In the genomic region with DNA sequence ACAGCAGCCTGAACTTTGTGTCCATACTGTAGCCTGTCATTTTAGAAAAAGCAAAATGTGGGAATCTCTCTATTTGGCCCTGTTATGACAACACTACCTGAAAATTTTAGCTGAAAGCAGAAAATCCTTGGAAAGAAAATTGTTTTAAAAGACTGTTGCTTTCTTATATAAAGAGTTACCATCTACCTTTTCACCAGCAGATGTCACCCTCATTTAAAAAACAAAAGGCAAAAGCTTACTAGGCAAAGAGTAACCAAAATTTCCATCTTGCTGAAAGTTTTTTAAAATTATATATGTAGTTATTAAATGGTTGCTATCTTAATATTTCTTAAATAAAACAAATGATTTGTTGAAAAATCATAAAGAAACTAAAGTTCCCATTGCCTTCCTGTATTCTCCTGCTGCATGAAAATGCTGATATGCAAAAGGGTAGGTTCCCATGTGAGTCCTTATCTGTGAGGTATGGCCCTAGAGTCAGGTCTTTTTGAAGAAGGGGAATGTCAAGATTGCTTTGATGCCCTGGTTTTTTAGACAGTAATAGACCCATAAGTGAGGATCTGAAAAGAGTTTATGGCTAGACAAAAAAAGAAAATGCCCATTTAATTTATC, we compare ENCODE assay signal across 8 cellular contexts.
DNase-seq lines count a peak whose midpoint lies in the region; ATAC-seq, FAIRE-seq and TF ChIP-seq lines count a peak whose summit lies in the region.

No MANE protein-coding gene starts in this region.

- H4K20me1 ChIP-seq in HepG2 (ENCODE audit: insufficient read depth, low read length) = no peaks in the 10 kb centered on the region

- TF ChIP-seq EP300 in HepG2 (IDR thresholded peaks at IDR 0.05; ENCODE audit: low read depth in 2 of 2, low read length in 2 of 2) (no peak), HepG2 (CRISPR knock-in tag; IDR thresholded peaks at IDR 0.05; ENCODE audit: borderline replicate concordance) (no peak)

- no peaks in the 10 kb centered on the region for H3K9me3 ChIP-seq in ascending aorta
- no peaks in the 10 kb centered on the region for H3K9me3 ChIP-seq in HepG2 (ENCODE audit: low read length)

- no peak overlapping the region for H3K4me2 ChIP-seq in HepG2 (ENCODE audit: low read depth, low read length)

- in situ Hi-C loops in HepG2 (cut with HindIII; ENCODE audit: extremely low pct_ligation_motif_present, low pct_unique_long_range_greater_than_20kb) = no loop called here

- CTCF ChIA-PET in HepG2 (lab: Yijun Ruan, JAX; ENCODE audit: low intra/inter-chr PET ratio, low total read pairs) = interaction anchor here (1.3 kb wide), 1 partner anchor 231 kb away, joined by 3 read pairs; no protein-coding TSS in a partner anchor

- peak overlapping the region in 1 of 2 donors; percentile 34 for H3K27ac ChIP-seq in ascending aorta
- H3K27ac ChIP-seq in HepG2 (ENCODE audit: extremely low read length, insufficient read depth, low read length) = no peak overlapping the region

- H2AFZ ChIP-seq in HepG2 (ENCODE audit: low read length) = no peak overlapping the region

- DNase-seq in SIG-M5 treated with dmso at 0.1 percent for 504 hours (lab: John Stamatoyannopoulos, UW; ENCODE audit: unreplicated experiment) (peak; percentile 41), SIG-M5 (lab: John Stamatoyannopoulos, UW) (no peak), NB4 (ENCODE audit: low read depth) (peak; percentile 48), ascending aorta (ENCODE audit: low spot score in 2 of 2) (no peak), HepG2 (ENCODE audit: low spot score) (peak; percentile 53), T1000 (lab: John Stamatoyannopoulos, UW) (no peak), posterior vena cava (ENCODE audit: low spot score) (no peak)

- ATAC-seq in HepG2 (no peak), GM18868 (IDR thresholded peaks at IDR 0.05; ENCODE audit: unreplicated experiment) (no peak)

- TF ChIP-seq RAD21 in HepG2 (CRISPR knock-in tag; IDR thresholded peaks at IDR 0.05) = no peak

- intact Hi-C loops in ascending aorta (cut with DNase I) = no loop called here
- intact Hi-C loops in HepG2 (cut with micrococcal nuclease; ENCODE audit: unreplicated experiment) = loop anchor here (10.0 kb wide), 1 partner anchor 475 kb away; no protein-coding TSS in a partner anchor
- intact Hi-C loops in posterior vena cava (cut with DNase I) = loop anchor here in 1 of 2 donors (5.0 kb wide), 1 partner anchor 477 kb away; no protein-coding TSS in a partner anchor

- H3K4me1 ChIP-seq in ascending aorta (peaks cover 0 to 2% of the 10 kb centered on the region in 2 donors), HepG2 (ENCODE audit: insufficient read depth, low read length) (no peaks in the 10 kb centered on the region)

- peak; percentile 59 for FAIRE-seq in HepG2 (lab: Jason Lieb, UNC)

- H3K9ac ChIP-seq in HepG2 (ENCODE audit: insufficient read depth, low read depth, low read length) = no peak overlapping the region

- TF ChIP-seq CTCF in NB4 (IDR thresholded peaks at IDR 0.05; ENCODE audit: low read depth, low read length) = peak; percentile 16
- TF ChIP-seq CTCF in ascending aorta (IDR thresholded peaks at IDR 0.05) = peak; percentile 55 to 64 (median 61)
- TF ChIP-seq CTCF in HepG2 (CRISPR knock-in tag; IDR thresholded peaks at IDR 0.05) = peak; percentile 50

- no TSS peak for BruUV-seq in HepG2 (replicated peaks; lab: Mats Ljungman, UMichigan)

- no peaks in the 10 kb centered on the region for H3K36me3 ChIP-seq in ascending aorta
- 0 out of 5 replicates have a peak, but pooled peaks cover 0 to 1% of the 10 kb centered on the region in 2 experiments for H3K36me3 ChIP-seq in HepG2 (replicated peaks in 1 of 2; ENCODE audit: control insufficient read depth in 1 of 2, insufficient read depth in 2 of 2, low read length in 2 of 2)

- POLR2A ChIA-PET in HepG2 (lab: Yijun Ruan, JAX) = no interaction called here

- no peaks in the 10 kb centered on the region for H3K79me2 ChIP-seq in HepG2 (ENCODE audit: insufficient read depth, low read length)

- no peaks in the 10 kb centered on the region for H3K27me3 ChIP-seq in ascending aorta
- H3K27me3 ChIP-seq in HepG2 (ENCODE audit: control insufficient read depth in 1 of 2, insufficient read depth in 2 of 2, low read length in 2 of 2) = no peaks in the 10 kb centered on the region

- H3K4me3 ChIP-seq in NB4 (ENCODE audit: low read depth, low read length) (no peak overlapping the region), ascending aorta (no peak overlapping the region), HepG2 (replicated peaks in 1 of 3; ENCODE audit: insufficient read depth in 1 of 3, low read depth in 2 of 3, low read length in 3 of 3) (no peak overlapping the region)

- TF ChIP-seq POLR2A in NB4 (IDR thresholded peaks at IDR 0.05; ENCODE audit: extremely low read depth, insufficient read length) = no peak
- no peak for TF ChIP-seq POLR2A in HepG2 (IDR thresholded peaks at IDR 0.05; ENCODE audit: insufficient read depth in 1 of 2, low read depth in 2 of 2, low read length in 2 of 2)

TF ChIP-seq in HepG2, 621 proteins besides CTCF, POLR2A, EP300 and RAD21:
- TF ChIP-seq ZNF782 (CRISPR knock-in tag; IDR thresholded peaks at IDR 0.05; ENCODE audit: borderline replicate concordance) (no peak), ZNF496 (CRISPR knock-in tag; IDR thresholded peaks at IDR 0.05; ENCODE audit: insufficient replicate concordance) (no peak), GLMP (CRISPR knock-in tag; IDR thresholded peaks at IDR 0.05; ENCODE audit: borderline replicate concordance) (no peak), ZNF816 (CRISPR knock-in tag; IDR thresholded peaks at IDR 0.05; ENCODE audit: borderline replicate concordance) (no peak), PPARG (CRISPR knock-in tag; conservative IDR thresholded peaks at IDR 0.05) (peak; percentile 66; the same call in 1 of the 2 replicates), FOXO1 (CRISPR knock-in tag; IDR thresholded peaks at IDR 0.05) (no peak), ELF4 (CRISPR knock-in tag; IDR thresholded peaks at IDR 0.05; ENCODE audit: borderline replicate concordance) (no peak), SMC3 (IDR thresholded peaks at IDR 0.05; ENCODE audit: low read length) (peak; percentile 20; the same call in 1 of the 2 replicates), ZNF33B (CRISPR knock-in tag; IDR thresholded peaks at IDR 0.05) (no peak), MAFK (conservative IDR thresholded peaks at IDR 0.05 in 1 of 2, IDR thresholded peaks at IDR 0.05 in 1 of 2; ENCODE audit: low read length in 2 of 2) (0 out of 4 replicates have a peak, but pooled peaks of 1 of the 2 experiments have one; percentile 8), STAG1 (CRISPR knock-in tag; IDR thresholded peaks at IDR 0.05) (peak; percentile 53), SRSF4 (IDR thresholded peaks at IDR 0.05; ENCODE audit: low read depth, low read length, poor library complexity, severe bottlenecking) (no peak)
- TF ChIP-seq, protein P1, sequence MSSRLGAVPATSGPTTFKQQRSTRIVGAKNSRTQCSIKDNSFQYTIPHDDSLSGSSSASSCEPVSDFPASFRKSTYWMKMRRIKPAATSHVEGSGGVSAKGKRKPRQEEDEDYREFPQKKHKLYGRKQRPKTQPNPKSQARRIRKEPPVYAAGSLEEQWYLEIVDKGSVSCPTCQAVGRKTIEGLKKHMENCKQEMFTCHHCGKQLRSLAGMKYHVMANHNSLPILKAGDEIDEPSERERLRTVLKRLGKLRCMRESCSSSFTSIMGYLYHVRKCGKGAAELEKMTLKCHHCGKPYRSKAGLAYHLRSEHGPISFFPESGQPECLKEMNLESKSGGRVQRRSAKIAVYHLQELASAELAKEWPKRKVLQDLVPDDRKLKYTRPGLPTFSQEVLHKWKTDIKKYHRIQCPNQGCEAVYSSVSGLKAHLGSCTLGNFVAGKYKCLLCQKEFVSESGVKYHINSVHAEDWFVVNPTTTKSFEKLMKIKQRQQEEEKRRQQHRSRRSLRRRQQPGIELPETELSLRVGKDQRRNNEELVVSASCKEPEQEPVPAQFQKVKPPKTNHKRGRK (CRISPR knock-in tag; IDR thresholded peaks at IDR 0.05) = no peak

Comparison
In these comparisons a context has a peak if more than half of its experiments do, and no peak if none do; other contexts are left out.
1. DNase-seq: peak in SIG-M5 treated with dmso at 0.1 percent for 504 hours (single experiment), NB4 (single experiment) and HepG2 (single experiment); none in SIG-M5 (single experiment), ascending aorta (0 of 2), T1000 (single experiment) and posterior vena cava (single experiment).
2. Peak in every context shown above with its lines, with median percentiles within 50 percentile points of each other: CTCF ChIP-seq.